In genomic region chr5:123099514-123100151, GRCh38 we compare ENCODE assay signal across 9 cellular contexts. TPM values are rescaled to one million over a fixed set of nuclear protein-coding genes. Genes with fewer than 3 reads are reported as not detected.
DNase-seq lines count a peak whose midpoint lies in the region; TF ChIP-seq lines count a peak whose summit lies in the region.
"Had no signal": no experiment of that assay in that cellular context is flagged by ENCODE, and none has a peak within 500 bp of the region (broad histone marks: within the 10 kb centered on the region; RNA-seq: fewer than 3 reads in every experiment).

No MANE protein-coding gene starts in this region.

- H3K4me3 Mint-ChIP-seq in Caco-2 (ENCODE audit: unreplicated experiment), result peak overlapping the region; percentile 70

- intact Hi-C loops in Caco-2 (cut with micrococcal nuclease; ENCODE audit: unreplicated experiment), result loop anchor here (1.0 to 2.0 kb wide), 2 partner anchors 20 to 583 kb away; no protein-coding TSS in a partner anchor
- intact Hi-C loops in esophagus squamous epithelium (cut with DNase I), result no loop called here

- peak in 1 of 2 experiments; percentile 40 for TF ChIP-seq CTCF in Caco-2 (IDR thresholded peaks at IDR 0.05; ENCODE audit: insufficient read depth in 1 of 2, low read depth in 1 of 2, low read length in 1 of 2, severe bottlenecking in 1 of 2, unreplicated experiment in 1 of 2)
- TF ChIP-seq CTCF in esophagus squamous epithelium (IDR thresholded peaks at IDR 0.05), result peak in 1 of 6 experiments; percentile 30
- peak; percentile 53 for TF ChIP-seq CTCF in neural cell (IDR thresholded peaks at IDR 0.05; ENCODE audit: poor library complexity, severe bottlenecking)

- H3K4me3 ChIP-seq in Caco-2 (ENCODE audit: low read depth, low read length) (peak overlapping the region; percentile 40), esophagus squamous epithelium (peak overlapping the region; percentile 15 to 58 (median 30)), neural cell (ENCODE audit: low read length) (peak overlapping the region; percentile 62)
- no peak overlapping the region for H3K4me3 ChIP-seq in effector memory CD4-positive, alpha-beta T cell (ENCODE audit: insufficient read depth, low read depth, low read length, poor library complexity, severe bottlenecking)

- no peak for TF ChIP-seq EP300 in neural cell (conservative IDR thresholded peaks at IDR 0.05; ENCODE audit: poor library complexity, severe bottlenecking)

- CTCF ChIA-PET in Caco-2 (lab: Charles Lee), result interaction anchor here (0.8 to 2.4 kb wide), 4 partner anchors 10 to 20 kb away, joined by 3 to 8 read pairs (median 5); no protein-coding TSS in a partner anchor

- H3K36me3 Mint-ChIP-seq in Caco-2 (ENCODE audit: insufficient read depth, unreplicated experiment), result no peaks in the 10 kb centered on the region

- no peaks in the 10 kb centered on the region for H3K27me3 ChIP-seq in Caco-2 (replicated peaks; ENCODE audit: control insufficient read depth, insufficient read depth, low read length)
- peaks cover 2 to 74% (median 7%) of the 10 kb centered on the region in 4 donors for H3K27me3 ChIP-seq in esophagus squamous epithelium
- peaks cover 78% of the 10 kb centered on the region for H3K27me3 ChIP-seq in neural cell (ENCODE audit: insufficient read depth, low read depth, low read length)
- H3K27me3 ChIP-seq in effector memory CD4-positive, alpha-beta T cell (replicated peaks; ENCODE audit: control insufficient read depth, insufficient read depth, low read length, poor library complexity, severe bottlenecking), result peaks cover 32% of the 10 kb centered on the region

- no TSS peak for BruUV-seq in Caco-2 (replicated peaks; lab: Mats Ljungman, UMichigan)

- no peaks in the 10 kb centered on the region for H3K4me1 ChIP-seq in Caco-2
- peaks cover 0 to 29% (median 10%) of the 10 kb centered on the region in 3 donors for H3K4me1 ChIP-seq in esophagus squamous epithelium
- H3K4me1 ChIP-seq in effector memory CD4-positive, alpha-beta T cell (ENCODE audit: control insufficient read depth, insufficient read depth, low read length, poor library complexity, severe bottlenecking), result no peaks in the 10 kb centered on the region

- H2AFZ ChIP-seq in neural cell (ENCODE audit: low read depth, low read length), result no peak overlapping the region

- H3K79me2 ChIP-seq in neural cell (replicated peaks; ENCODE audit: insufficient read depth, low read length), result no peaks in the 10 kb centered on the region

- no peaks in the 10 kb centered on the region for H3F3A ChIP-seq in neural cell (ENCODE audit: insufficient read depth, low read length, poor library complexity, severe bottlenecking)

- H3K36me3 ChIP-seq in Caco-2 (ENCODE audit: control insufficient read depth, insufficient read depth, low read length), result no peaks in the 10 kb centered on the region
- H3K36me3 ChIP-seq in esophagus squamous epithelium, result no peaks in the 10 kb centered on the region
- H3K36me3 ChIP-seq in neural cell (ENCODE audit: insufficient read depth, low read length), result no peaks in the 10 kb centered on the region
- H3K36me3 ChIP-seq in effector memory CD4-positive, alpha-beta T cell (ENCODE audit: control insufficient read depth, insufficient read depth, low read length), result no peaks in the 10 kb centered on the region

- peaks cover 4% of the 10 kb centered on the region for H3K27me3 Mint-ChIP-seq in Caco-2 (ENCODE audit: insufficient read depth, unreplicated experiment)

- H3K27ac ChIP-seq in esophagus squamous epithelium (no peak overlapping the region), neural cell (ENCODE audit: low read length) (no peak overlapping the region)
- no peak overlapping the region for H3K27ac ChIP-seq in effector memory CD4-positive, alpha-beta T cell (ENCODE audit: insufficient read depth, low read length, poor library complexity, severe bottlenecking)

- no peak overlapping the region for H3K27ac Mint-ChIP-seq in Caco-2 (ENCODE audit: unreplicated experiment)

- TF ChIP-seq POLR2A in esophagus squamous epithelium (IDR thresholded peaks at IDR 0.05), result no peak

- H3K4me2 ChIP-seq in neural cell (ENCODE audit: low read length), result no peak overlapping the region

- POLR2A ChIA-PET in Caco-2 (lab: Charles Lee), result interaction anchor here (0.6 kb wide), 1 partner anchor 187 kb away, joined by 4 read pairs; no protein-coding TSS in a partner anchor

- no peaks in the 10 kb centered on the region for H3K9me3 Mint-ChIP-seq in Caco-2 (ENCODE audit: unreplicated experiment)

- H3K4me1 Mint-ChIP-seq in Caco-2 (ENCODE audit: low read depth, unreplicated experiment), result peaks cover 7% of the 10 kb centered on the region

- no peaks in the 10 kb centered on the region for H3K9me2 ChIP-seq in neural cell (ENCODE audit: insufficient read depth, low read length)

- WGBS in esophagus squamous epithelium, 2 donors, result 87% methylated on average over 3 of the region's 45 CpGs; no CpG with 5 or more reads in 1 of the 2 donors

- peak; percentile 20 for TF ChIP-seq RAD21 in neural cell (conservative IDR thresholded peaks at IDR 0.05)

- DNase-seq in Caco-2 (peak in 1 of 2 experiments; percentile 69), NCI-H460 (ENCODE audit: extremely low read depth, low read depth) (peak; percentile 35), esophagus squamous epithelium (lab: John Stamatoyannopoulos, UW) (no peak), medulla oblongata (ENCODE audit: extremely low spot score) (no peak), NCI-H2081 (lab: John Stamatoyannopoulos, UW) (no peak), ureter (ENCODE audit: low spot score) (no peak)
- DNase-seq in effector memory CD4-positive, alpha-beta T cell, result no peak
- DNase-seq: NCI-H345 had no signal

- no peaks in the 10 kb centered on the region for H4K20me1 ChIP-seq in neural cell (ENCODE audit: insufficient read depth)

- no peak overlapping the region for H3K9ac ChIP-seq in neural cell (ENCODE audit: low read length)

- H3K9me3 ChIP-seq in Caco-2, result no peaks in the 10 kb centered on the region
- no peaks in the 10 kb centered on the region for H3K9me3 ChIP-seq in esophagus squamous epithelium
- H3K9me3 ChIP-seq in neural cell (ENCODE audit: low read length), result peaks cover 6% of the 10 kb centered on the region
- no peaks in the 10 kb centered on the region for H3K9me3 ChIP-seq in effector memory CD4-positive, alpha-beta T cell (ENCODE audit: control insufficient read depth, low read length)

TF ChIP-seq in neural cell, 6 proteins besides CTCF, POLR2A, EP300 and RAD21:
- TF ChIP-seq EZH2 (IDR thresholded peaks at IDR 0.05; ENCODE audit: borderline replicate concordance, insufficient read depth, low read length, poor library complexity, severe bottlenecking) (peak; percentile 72), SMC3 (conservative IDR thresholded peaks at IDR 0.05; ENCODE audit: poor library complexity) (peak; percentile 33), MXI1 (conservative IDR thresholded peaks at IDR 0.05; ENCODE audit: poor library complexity, severe bottlenecking) (no peak), TAF1 (IDR thresholded peaks at IDR 0.05; ENCODE audit: low read depth) (no peak)

RNA-seq across cellular contexts. Expression of gene PRDM6, which starts 10.6 kb away (rescaled TPM):
- 1.7 TPM in 2 replicates for total RNA-seq in Caco-2 (2022)
- total RNA-seq in NCI-H460 (2014; rRNA removed; shearing (Covaris generic)), result 0.05 TPM in 1 of 2 replicates, not detected in the other
- 0.01 and 0.14 TPM in 2 replicates for polyA plus RNA-seq in NCI-H460 (2014; cell fraction: nucleus; rRNA removed)
- 1 to 10 TPM in 1 of 4 donors, under 1 TPM in 3; 0.11 to 1.3 (median 0.51) TPM for total RNA-seq in esophagus squamous epithelium
- 0.14 and 0.35 TPM in 2 replicates for polyA plus RNA-seq in neural cell
- 0.24 and 0.69 TPM in 2 replicates for polyA minus RNA-seq in neural cell
- total RNA-seq in ureter, result 10.6 TPM
